Comparison of ENCODE assay signal across 8 cellular contexts in genomic region chr11:128522943-128523518, GRCh38.
A peak's percentile ranks its signal among the peaks of the same experiment; 100 is the strongest.
DNase-seq lines count a peak whose midpoint lies in the region; ATAC-seq and TF ChIP-seq lines count a peak whose summit lies in the region.

No MANE protein-coding gene starts in this region.

- peak overlapping the region; percentile 68 to 93 (median 81) for H3K27ac ChIP-seq in right lobe of liver

- TF ChIP-seq CTCF in right lobe of liver (IDR thresholded peaks at IDR 0.05): no peak

- H3K27me3 ChIP-seq in right lobe of liver: no peaks in the 10 kb centered on the region

- intact Hi-C loops in right lobe of liver (cut with DNase I): no loop called here

- no peaks in the 10 kb centered on the region for H3K9me3 ChIP-seq in right lobe of liver

- TF ChIP-seq POLR2A in right lobe of liver (IDR thresholded peaks at IDR 0.05): no peak

- H3K36me3 ChIP-seq in right lobe of liver: no peaks in the 10 kb centered on the region

- H3K4me3 ChIP-seq in right lobe of liver: peak overlapping the region; percentile 49 to 67 (median 66)

- DNase-seq in Daoy (ENCODE audit: low read depth) (peak; percentile 47), NAMALWA (ENCODE audit: low spot score) (peak; percentile 56), right lobe of liver (no peak), iPS-NIHi7 (ENCODE audit: extremely low spot score) (no peak), NCI-H1092 treated with DMSO at 0.1 percent for 48 hours (lab: John Stamatoyannopoulos, UW) (no peak)
- DNase-seq in activated naive CD8-positive, alpha-beta T cell treated with anti-CD3 and anti-CD28 coated beads, Interleukin-2, amount 50 U/mL, for 24 hours: peak; percentile 69

- H3K4me1 ChIP-seq in right lobe of liver: peaks cover 0 to 6% (median 0%) of the 10 kb centered on the region in 4 donors

- H3K36me3 Mint-ChIP-seq in activated naive CD8-positive, alpha-beta T cell treated with anti-CD3 and anti-CD28 coated beads, Interleukin-2, amount 50 U/mL, for 24 hours (ENCODE audit: low read depth): peaks cover 35% of the 10 kb centered on the region
- H3K36me3 Mint-ChIP-seq in stimulated activated naive CD8-positive, alpha-beta T cell treated with anti-CD3 and anti-CD28 coated beads, Interleukin-15, Interleukin-2, amounts not matched to agents 100 ng/mL and 50 ng/mL, for 24 hours (ENCODE audit: low read depth): peaks cover 34% of the 10 kb centered on the region

- H3K27me3 Mint-ChIP-seq in activated naive CD8-positive, alpha-beta T cell treated with anti-CD3 and anti-CD28 coated beads, Interleukin-2, amount 50 U/mL, for 24 hours: no peaks in the 10 kb centered on the region
- no peaks in the 10 kb centered on the region for H3K27me3 Mint-ChIP-seq in stimulated activated naive CD8-positive, alpha-beta T cell treated with anti-CD3 and anti-CD28 coated beads, Interleukin-15, Interleukin-2, amounts not matched to agents 100 ng/mL and 50 ng/mL, for 24 hours

- H3K4me1 Mint-ChIP-seq in activated naive CD8-positive, alpha-beta T cell treated with anti-CD3 and anti-CD28 coated beads, Interleukin-2, amount 50 U/mL, for 24 hours: peaks cover 58% of the 10 kb centered on the region
- H3K4me1 Mint-ChIP-seq in stimulated activated naive CD8-positive, alpha-beta T cell treated with anti-CD3 and anti-CD28 coated beads, Interleukin-15, Interleukin-2, amounts not matched to agents 100 ng/mL and 50 ng/mL, for 24 hours (ENCODE audit: low read depth): peaks cover 60% of the 10 kb centered on the region

- H3K4me3 Mint-ChIP-seq in activated naive CD8-positive, alpha-beta T cell treated with anti-CD3 and anti-CD28 coated beads, Interleukin-2, amount 50 U/mL, for 24 hours: peak overlapping the region; percentile 95
- H3K4me3 Mint-ChIP-seq in stimulated activated naive CD8-positive, alpha-beta T cell treated with anti-CD3 and anti-CD28 coated beads, Interleukin-15, Interleukin-2, amounts not matched to agents 100 ng/mL and 50 ng/mL, for 24 hours: peak overlapping the region; percentile 94

- H3K27ac Mint-ChIP-seq in activated naive CD8-positive, alpha-beta T cell treated with anti-CD3 and anti-CD28 coated beads, Interleukin-2, amount 50 U/mL, for 24 hours: peak overlapping the region; percentile 100
- peak overlapping the region; percentile 95 for H3K27ac Mint-ChIP-seq in stimulated activated naive CD8-positive, alpha-beta T cell treated with anti-CD3 and anti-CD28 coated beads, Interleukin-15, Interleukin-2, amounts not matched to agents 100 ng/mL and 50 ng/mL, for 24 hours

- 26% methylated on average over 6 of the region's 6 CpGs for WGBS in right lobe of liver (ENCODE audit: insufficient coverage, low coverage, low lambda C conversion rate, missing lambda C conversion rate)

- H3K9me3 Mint-ChIP-seq in activated naive CD8-positive, alpha-beta T cell treated with anti-CD3 and anti-CD28 coated beads, Interleukin-2, amount 50 U/mL, for 24 hours: no peaks in the 10 kb centered on the region
- no peaks in the 10 kb centered on the region for H3K9me3 Mint-ChIP-seq in stimulated activated naive CD8-positive, alpha-beta T cell treated with anti-CD3 and anti-CD28 coated beads, Interleukin-15, Interleukin-2, amounts not matched to agents 100 ng/mL and 50 ng/mL, for 24 hours

- ATAC-seq in activated naive CD8-positive, alpha-beta T cell treated with anti-CD3 and anti-CD28 coated beads, Interleukin-2, amount 50 U/mL, for 24 hours: no peak
- no peak for ATAC-seq in right lobe of liver
- ATAC-seq in HG03469 (IDR thresholded peaks at IDR 0.05; ENCODE audit: unreplicated experiment): no peak

Comparison
In these comparisons a context has a peak if more than half of its experiments do, and no peak if none do; other contexts are left out.
1. DNase-seq: peak in Daoy (single experiment), NAMALWA (single experiment) and activated naive CD8-positive, alpha-beta T cell treated with anti-CD3 and anti-CD28 coated beads, Interleukin-2, amount 50 U/mL, for 24 hours (single experiment); none in right lobe of liver (0 of 3), iPS-NIHi7 (single experiment) and NCI-H1092 treated with DMSO at 0.1 percent for 48 hours (single experiment).